In the genomic region with DNA sequence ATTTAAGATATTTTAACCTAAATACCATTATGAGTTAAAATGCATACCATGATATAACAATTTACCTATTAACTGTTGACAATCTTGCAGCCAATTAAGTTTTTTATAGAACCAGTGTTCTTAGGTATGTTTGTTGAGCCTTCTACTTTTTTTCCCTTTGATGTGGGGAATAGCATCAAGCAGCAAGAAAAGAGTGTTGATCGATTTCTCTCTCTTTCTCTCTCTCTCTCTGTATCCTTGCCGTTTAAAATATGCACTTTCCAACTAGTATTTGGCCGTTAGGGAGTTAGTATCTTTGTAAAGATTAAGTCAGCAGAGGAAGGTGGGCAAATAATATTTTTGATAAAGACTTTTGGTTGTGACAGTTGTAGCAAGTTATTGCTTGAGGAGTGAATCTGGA, we compare ENCODE assay signal across 9 cellular contexts. TPM values are rescaled to one million over a fixed set of nuclear protein-coding genes. Genes with fewer than 3 reads are reported as not detected.
DNase-seq lines count a peak whose midpoint lies in the region; ATAC-seq, FAIRE-seq and TF ChIP-seq lines count a peak whose summit lies in the region.
"Had no signal": no experiment of that assay in that cellular context is flagged by ENCODE, and none has a peak within 500 bp of the region (broad histone marks: within the 10 kb centered on the region; RNA-seq: fewer than 3 reads in every experiment).

No MANE protein-coding gene starts in this region.

- no peak for ATAC-seq in naive thymus-derived CD8-positive, alpha-beta T cell
- ATAC-seq in GM19023 (IDR thresholded peaks at IDR 0.05; ENCODE audit: unreplicated experiment), result no peak
- no peak for ATAC-seq in GM18517 (IDR thresholded peaks at IDR 0.05; ENCODE audit: unreplicated experiment)

- no peak for DNase-seq in LNCaP clone FGC (ENCODE audit: low read depth)
- no peak for DNase-seq in bronchial epithelial cell (ENCODE audit: low read depth)
- peak in 2 of 10 donors; percentile 54 to 58 for DNase-seq in naive thymus-derived CD8-positive, alpha-beta T cell
- DNase-seq in head of caudate nucleus, result no peak
- no peak for DNase-seq in posterior cingulate gyrus
- DNase-seq: NCI-H1694 treated with DMSO at 0.1 percent for 48 hours had no signal

- no peaks in the 10 kb centered on the region for H3K27me3 ChIP-seq in ACC112 (ENCODE audit: insufficient read depth, low read length)
- H3K27me3 ChIP-seq in bronchial epithelial cell (ENCODE audit: control insufficient read depth, insufficient read depth, low read length), result no peaks in the 10 kb centered on the region

- H3K4me3 ChIP-seq in ACC112 (ENCODE audit: low read depth, low read length) (peak overlapping the region; percentile 78), LNCaP clone FGC (ENCODE audit: low read depth, low read length) (peak overlapping the region; percentile 61), bronchial epithelial cell (ENCODE audit: low read depth, low read length) (peak overlapping the region; percentile 13)

- POLR2A ChIA-PET in naive thymus-derived CD8-positive, alpha-beta T cell (lab: Charles Lee), result interaction anchor here (7.6 to 11.6 kb wide), 4 partner anchors 9 to 96 kb away, joined by 79 to 659 read pairs (median 273); no protein-coding TSS in a partner anchor

- FAIRE-seq in bronchial epithelial cell (lab: Jason Lieb, UNC), result no peak

- intact Hi-C loops in head of caudate nucleus (cut with DNase I) (no loop called here), posterior cingulate gyrus (cut with DNase I) (no loop called here)

- TF ChIP-seq CTCF in LNCaP clone FGC (IDR thresholded peaks at IDR 0.05; ENCODE audit: control insufficient read depth, extremely low read depth, insufficient read depth) (no peak), bronchial epithelial cell (IDR thresholded peaks at IDR 0.05; ENCODE audit: insufficient read depth, low read length, severe bottlenecking) (no peak)

- H3K4me3 Mint-ChIP-seq in naive thymus-derived CD8-positive, alpha-beta T cell, result peak overlapping the region; percentile 92 to 100 (median 98)

- peaks cover 52% of the 10 kb centered on the region for H3K4me1 ChIP-seq in ACC112 (ENCODE audit: control insufficient read depth, insufficient read depth, low read length, unreplicated experiment)

- H2AFZ ChIP-seq in ACC112 (ENCODE audit: low read length, unreplicated experiment), result no peak overlapping the region

- peak overlapping the region; percentile 96 to 100 (median 100) for H3K27ac Mint-ChIP-seq in naive thymus-derived CD8-positive, alpha-beta T cell

- no peaks in the 10 kb centered on the region for H3K27me3 Mint-ChIP-seq in naive thymus-derived CD8-positive, alpha-beta T cell

- no peaks in the 10 kb centered on the region for H3K9me3 Mint-ChIP-seq in naive thymus-derived CD8-positive, alpha-beta T cell

- H3K36me3 ChIP-seq in ACC112 (ENCODE audit: insufficient read depth, low read length), result peaks cover 14% of the 10 kb centered on the region
- peaks cover 4% of the 10 kb centered on the region for H3K36me3 ChIP-seq in bronchial epithelial cell (ENCODE audit: control insufficient read depth, insufficient read depth, low read length)

- H3K27ac ChIP-seq in ACC112 (ENCODE audit: low read depth, low read length), result peak overlapping the region; percentile 98

- H3K4me1 Mint-ChIP-seq in naive thymus-derived CD8-positive, alpha-beta T cell, result peaks cover 39 to 79% (median 68%) of the 10 kb centered on the region in 4 donors

- peaks cover 9 to 46% (median 19%) of the 10 kb centered on the region in 3 donors for H3K36me3 Mint-ChIP-seq in naive thymus-derived CD8-positive, alpha-beta T cell

- peaks cover 94% of the 10 kb centered on the region for H3K79me2 ChIP-seq in ACC112 (ENCODE audit: control insufficient read depth, insufficient read depth, low read length, unreplicated experiment)

RNA-seq across cellular contexts. Expression of gene CHD2, which starts 5.9 kb away (rescaled TPM):
- 65.6 and 104 TPM in 2 replicates for total RNA-seq in bronchial epithelial cell
- total RNA-seq in naive thymus-derived CD8-positive, alpha-beta T cell, result 100 to 1,000 TPM; 415 to 427 TPM
- 100 to 1,000 TPM in 1 of 3 donors, 10 to 100 TPM in 2; 53.1 to 101 (median 68.1) TPM for polyA plus RNA-seq in naive thymus-derived CD8-positive, alpha-beta T cell

Comparison
In these comparisons a context has a peak if more than half of its experiments do, and no peak if none do; other contexts are left out.
1. H3K4me3 ChIP-seq: peak in every context shown above with its lines; median percentile 78 in ACC112; 61 in LNCaP clone FGC; 13 in bronchial epithelial cell.